In the genomic region with DNA sequence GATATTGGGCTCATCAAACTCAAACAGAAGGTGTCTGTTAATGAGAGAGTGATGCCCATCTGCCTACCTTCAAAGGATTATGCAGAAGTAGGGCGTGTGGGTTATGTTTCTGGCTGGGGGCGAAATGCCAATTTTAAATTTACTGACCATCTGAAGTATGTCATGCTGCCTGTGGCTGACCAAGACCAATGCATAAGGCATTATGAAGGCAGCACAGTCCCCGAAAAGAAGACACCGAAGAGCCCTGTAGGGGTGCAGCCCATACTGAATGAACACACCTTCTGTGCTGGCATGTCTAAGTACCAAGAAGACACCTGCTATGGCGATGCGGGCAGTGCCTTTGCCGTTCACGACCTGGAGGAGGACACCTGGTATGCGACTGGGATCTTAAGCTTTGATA, we compare ENCODE assay signal across 24 cellular contexts. TPM values are rescaled to one million over a fixed set of nuclear protein-coding genes. Genes with fewer than 3 reads are reported as not detected.
DNase-seq lines count a peak whose midpoint lies in the region; ATAC-seq, FAIRE-seq and TF ChIP-seq lines count a peak whose summit lies in the region.
"Had no signal": no experiment of that assay in that cellular context is flagged by ENCODE, and none has a peak within 500 bp of the region (broad histone marks: within the 10 kb centered on the region; RNA-seq: fewer than 3 reads in every experiment).

No MANE protein-coding gene starts in this region.

- peaks cover 0 to 2% (median 0%) of the 10 kb centered on the region in 7 donors for H3K9me3 Mint-ChIP-seq in CD14-positive monocyte
- H3K9me3 Mint-ChIP-seq in CD4-positive, alpha-beta memory T cell, result peaks cover 0 to 2% (median 0%) of the 10 kb centered on the region in 8 donors
- H3K9me3 Mint-ChIP-seq: CD8-positive, alpha-beta memory T cell had no signal

- FAIRE-seq in HTR-8/SVneo (lab: Jason Lieb, UNC), result peak; percentile 42
- FAIRE-seq: D721Med, GM12891, GM18507 had no signal

- DNase-seq in HTR-8/SVneo (ENCODE audit: insufficient read length, low spot score), result no peak
- DNase-seq in islet precursor cell, result peak; percentile 25
- peak in 1 of 3 donors; percentile 43 for DNase-seq in right lobe of liver
- no peak for DNase-seq in psoas muscle
- no peak for DNase-seq in CD14-positive monocyte (ENCODE audit: low spot score)
- no peak for DNase-seq in CD4-positive, alpha-beta memory T cell
- DNase-seq: C1 segment of cervical spinal cord; CD4-positive, CD25-positive, alpha-beta regulatory T cell; CD8-positive, alpha-beta memory T cell; DMS 273 treated with DMSO at 0.1 percent for 48 hours; DMS79; EL; GF-D8; H9 had no signal

- H3K4me1 ChIP-seq in right lobe of liver, result peaks cover 0 to 19% (median 0%) of the 10 kb centered on the region in 4 donors
- no peaks in the 10 kb centered on the region for H3K4me1 ChIP-seq in psoas muscle
- no peaks in the 10 kb centered on the region for H3K4me1 ChIP-seq in CD4-positive, alpha-beta memory T cell (ENCODE audit: insufficient read depth, low read length)

- intact Hi-C loops in right lobe of liver (cut with DNase I), result no loop called here
- intact Hi-C loops in psoas muscle (cut with DNase I), result no loop called here
- intact Hi-C loops in CD14-positive monocyte (cut with micrococcal nuclease), result no loop called here
- intact Hi-C loops in CD4-positive, alpha-beta memory T cell (cut with micrococcal nuclease), result no loop called here

- ATAC-seq in right lobe of liver, result peak; percentile 5 to 44 (median 16)
- peak; percentile 40 to 65 (median 59) for ATAC-seq in psoas muscle
- no peak for ATAC-seq in activated CD4-positive, CD25-positive, alpha-beta regulatory T cell treated with anti-CD3 and anti-CD28 coated beads, Interleukin-2, amount 50 U/mL, for 24 hours
- ATAC-seq: GM23338, HCT116 had no signal

- peak overlapping the region in 2 of 7 donors; percentile 56 to 77 for H3K27ac Mint-ChIP-seq in CD14-positive monocyte
- H3K27ac Mint-ChIP-seq in CD4-positive, alpha-beta memory T cell, result peak overlapping the region in 1 of 7 donors; percentile 19
- H3K27ac Mint-ChIP-seq: CD4-positive, CD25-positive, alpha-beta regulatory T cell; CD8-positive, alpha-beta memory T cell; GM23338; H9 had no signal

- H3K27me3 ChIP-seq in right lobe of liver, result no peaks in the 10 kb centered on the region
- no peaks in the 10 kb centered on the region for H3K27me3 ChIP-seq in psoas muscle (ENCODE audit: insufficient read depth in 3 of 3, low read length in 2 of 3)
- no peaks in the 10 kb centered on the region for H3K27me3 ChIP-seq in CD4-positive, alpha-beta memory T cell (ENCODE audit: insufficient read depth, low read length)

- POLR2A ChIA-PET in CD4-positive, alpha-beta memory T cell (lab: Charles Lee; ENCODE audit: partially characterized antibody), result no interaction called here

- no peaks in the 10 kb centered on the region for H3K9me3 ChIP-seq in right lobe of liver
- H3K9me3 ChIP-seq in psoas muscle, result no peaks in the 10 kb centered on the region
- H3K9me3 ChIP-seq in CD4-positive, alpha-beta memory T cell (ENCODE audit: control insufficient read depth in 1 of 2, low read length in 2 of 2), result no peaks in the 10 kb centered on the region

- peaks cover 0 to 4% (median 0%) of the 10 kb centered on the region in 3 donors for H3K27me3 Mint-ChIP-seq in CD14-positive monocyte (ENCODE audit: low read depth in 3 of 3)
- H3K27me3 Mint-ChIP-seq in CD4-positive, alpha-beta memory T cell, result no peaks in the 10 kb centered on the region
- H3K27me3 Mint-ChIP-seq: CD4-positive, CD25-positive, alpha-beta regulatory T cell; CD8-positive, alpha-beta memory T cell had no signal

- CTCF ChIA-PET in CD4-positive, alpha-beta memory T cell (lab: Charles Lee; ENCODE audit: partially characterized antibody), result no interaction called here

- H3K36me3 ChIP-seq in right lobe of liver (peaks cover 0 to 26% (median 10%) of the 10 kb centered on the region in 4 donors), psoas muscle (ENCODE audit: insufficient read depth in 1 of 2, low read depth in 1 of 2) (no peaks in the 10 kb centered on the region)
- H3K36me3 ChIP-seq in CD4-positive, alpha-beta memory T cell (ENCODE audit: insufficient read depth, low read length), result no peaks in the 10 kb centered on the region

- H3K4me3 ChIP-seq in right lobe of liver (no peak overlapping the region), psoas muscle (no peak overlapping the region)
- H3K4me3 ChIP-seq in CD4-positive, alpha-beta memory T cell (ENCODE audit: low read length in 2 of 2), result no peak overlapping the region
- H3K4me3 ChIP-seq: GM23338 had no signal

- H3K4me3 Mint-ChIP-seq in CD14-positive monocyte, result no peak overlapping the region
- no peak overlapping the region for H3K4me3 Mint-ChIP-seq in CD4-positive, alpha-beta memory T cell
- H3K4me3 Mint-ChIP-seq: CD4-positive, CD25-positive, alpha-beta regulatory T cell; CD8-positive, alpha-beta memory T cell; GM23338; H9 had no signal

- peaks cover 20 to 23% of the 10 kb centered on the region in 2 donors for H3K36me3 Mint-ChIP-seq in CD14-positive monocyte
- peaks cover 3 to 25% of the 10 kb centered on the region in 2 donors for H3K36me3 Mint-ChIP-seq in CD4-positive, alpha-beta memory T cell

- WGBS in right lobe of liver (ENCODE audit: insufficient coverage, low coverage, low lambda C conversion rate, missing lambda C conversion rate), result 64% methylated on average over 4 of the region's 9 CpGs
- WGBS in psoas muscle, 3 donors, result 72 to 88% (median 80%) methylated on average over 9 of the region's 9 CpGs

- TF ChIP-seq CTCF in right lobe of liver (IDR thresholded peaks at IDR 0.05) (no peak), psoas muscle (IDR thresholded peaks at IDR 0.05) (no peak), CD14-positive monocyte (IDR thresholded peaks at IDR 0.05) (no peak)

- TF ChIP-seq POLR2A in right lobe of liver (IDR thresholded peaks at IDR 0.05), result peak; percentile 67

- H3K27ac ChIP-seq in right lobe of liver (peak overlapping the region in 2 of 3 donors; percentile 15 to 33), psoas muscle (no peak overlapping the region)
- H3K27ac ChIP-seq in CD4-positive, alpha-beta memory T cell (ENCODE audit: low read depth, low read length), result no peak overlapping the region

- H3K4me1 Mint-ChIP-seq in CD14-positive monocyte, result peaks cover 22% of the 10 kb centered on the region
- no peaks in the 10 kb centered on the region for H3K4me1 Mint-ChIP-seq in CD4-positive, alpha-beta memory T cell
- H3K4me1 Mint-ChIP-seq: CD4-positive, CD25-positive, alpha-beta regulatory T cell; CD8-positive, alpha-beta memory T cell; GM23338 had no signal

RNA-seq across cellular contexts. Expression of a gene that starts 2.6 kb away (rescaled TPM):
- 100 to 1,000 TPM; 115 to 337 (median 142) TPM for total RNA-seq in right lobe of liver
- total RNA-seq in psoas muscle, result 1 to 10 TPM in 2 of 4 donors, under 1 TPM in 1, not detected in 1; 0.36 to 2.0 (median 1.8) TPM
- 1 to 10 TPM in 1 of 3 donors, under 1 TPM in 2; 0.34 to 1.1 (median 0.49) TPM for polyA plus RNA-seq in psoas muscle
- polyA plus RNA-seq in CD14-positive monocyte, result not detected
- total RNA-seq in CD4-positive, alpha-beta memory T cell, result not detected
- not detected for polyA plus RNA-seq in CD4-positive, alpha-beta memory T cell
- total RNA-seq: A172; A673; CD4-positive, CD25-positive, alpha-beta regulatory T cell; CD8-positive, alpha-beta memory T cell; GM23338; H4; H9 had no signal
- polyA plus RNA-seq: BJ; CD8-positive, alpha-beta memory T cell; GM23338 had no signal

RNA-seq across cellular contexts. Expression of a gene that starts 6.1 kb away (rescaled TPM):
- total RNA-seq in right lobe of liver, result over 10,000 TPM; 42,048 to 58,242 (median 47,923) TPM
- total RNA-seq in psoas muscle, result 10 to 100 TPM in 2 of 4 donors, 1 to 10 TPM in 2; 2.6 to 17.3 (median 7.2) TPM
- 10 to 100 TPM in 1 of 3 donors, 1 to 10 TPM in 2; 2.3 to 13.0 (median 9.3) TPM for polyA plus RNA-seq in psoas muscle
- polyA plus RNA-seq in CD14-positive monocyte, result 10 to 100 TPM; 47.8 to 59.4 TPM
- not detected for total RNA-seq in CD4-positive, alpha-beta memory T cell
- not detected for polyA plus RNA-seq in CD4-positive, alpha-beta memory T cell
- total RNA-seq: A172; A673; CD4-positive, CD25-positive, alpha-beta regulatory T cell; CD8-positive, alpha-beta memory T cell; GM23338; H9 had no signal
- polyA plus RNA-seq: BJ; CD4-positive, CD25-positive, alpha-beta regulatory T cell; CD8-positive, alpha-beta memory T cell had no signal

RNA-seq across cellular contexts. Expression of a gene that starts 33.0 kb away (rescaled TPM):
- total RNA-seq in right lobe of liver, result 10 to 100 TPM in 2 of 6 experiments, 1 to 10 TPM in 4; 5.5 to 11.6 (median 8.2) TPM
- 10 to 100 TPM in 1 of 4 donors, 1 to 10 TPM in 3; 6.7 to 13.1 (median 8.7) TPM for total RNA-seq in psoas muscle
- 10 to 100 TPM in 2 of 3 donors, 1 to 10 TPM in 1; 8.3 to 52.1 (median 20.7) TPM for polyA plus RNA-seq in psoas muscle
- 10 to 100 TPM in 1 of 2 donors, 1 to 10 TPM in 1; 7.0 to 10.9 TPM for polyA plus RNA-seq in CD14-positive monocyte
- 10 to 100 TPM; 23.7 to 26.1 TPM for total RNA-seq in CD4-positive, alpha-beta memory T cell
- polyA plus RNA-seq in CD4-positive, alpha-beta memory T cell, result 10 to 100 TPM; 11.3 to 12.5 TPM

RNA-seq across cellular contexts. Expression of a gene that starts 33.2 kb away (rescaled TPM):
- total RNA-seq in right lobe of liver, result 10 to 100 TPM; 22.2 to 29.8 (median 23.3) TPM
- total RNA-seq in psoas muscle, result 10 to 100 TPM; 34.0 to 58.2 (median 50.2) TPM
- 10 to 100 TPM; 32.8 to 71.9 (median 54.2) TPM for polyA plus RNA-seq in psoas muscle
- polyA plus RNA-seq in CD14-positive monocyte, result 10 to 100 TPM in 1 of 2 donors, 1 to 10 TPM in 1; 9.1 to 19.2 TPM
- total RNA-seq in CD4-positive, alpha-beta memory T cell, result 100 to 1,000 TPM; 109 to 120 TPM
- polyA plus RNA-seq in CD4-positive, alpha-beta memory T cell, result 10 to 100 TPM; 16.9 to 43.3 TPM

RNA-seq across cellular contexts. Expression of a gene that starts 51.9 kb away (rescaled TPM):
- 100 to 1,000 TPM in 1 of 6 experiments, 10 to 100 TPM in 5; 26.7 to 108 (median 74.6) TPM for total RNA-seq in right lobe of liver
- total RNA-seq in psoas muscle, result 10 to 100 TPM in 1 of 4 donors, 1 to 10 TPM in 3; 7.3 to 12.5 (median 8.8) TPM
- 10 to 100 TPM in 2 of 3 donors, 1 to 10 TPM in 1; 7.6 to 13.4 (median 10.9) TPM for polyA plus RNA-seq in psoas muscle
- 1 to 10 TPM; 2.2 to 3.8 TPM for polyA plus RNA-seq in CD14-positive monocyte
- 1 to 10 TPM; 9.6 to 9.7 TPM for total RNA-seq in CD4-positive, alpha-beta memory T cell
- 10 to 100 TPM in 1 of 2 donors, 1 to 10 TPM in 1; 8.1 to 11.2 TPM for polyA plus RNA-seq in CD4-positive, alpha-beta memory T cell

Comparison
In these comparisons a context has a peak if more than half of its experiments do, and no peak if none do; other contexts are left out.
1. ATAC-seq: peak in right lobe of liver (4 of 4) and psoas muscle (4 of 4); none in activated CD4-positive, CD25-positive, alpha-beta regulatory T cell treated with anti-CD3 and anti-CD28 coated beads, Interleukin-2, amount 50 U/mL, for 24 hours (0 of 2).
2. H3K27ac ChIP-seq: peak in right lobe of liver (2 of 3); none in psoas muscle (single experiment) and CD4-positive, alpha-beta memory T cell (single experiment).
3. RNA of a gene that starts 2.6 kb away (total RNA-seq): 115 to 337 TPM in right lobe of liver; 0.36 to 2.0 TPM in psoas muscle and not detected in CD4-positive, alpha-beta memory T cell; every median in the first group is over 10 times any median in the second.
4. RNA of a gene that starts 6.1 kb away (total RNA-seq): 42,048 to 58,242 TPM in right lobe of liver; 2.6 to 17.3 TPM in psoas muscle and not detected in CD4-positive, alpha-beta memory T cell; every median in the first group is over 1,000 times any median in the second.